ENCODE assay signal across 22 cellular contexts in genomic region chr10:98422182-98422581, GRCh38.
"Had no signal": no experiment of that assay in that cellular context is flagged by ENCODE, and none has a peak within 500 bp of the region (broad histone marks: within the 10 kb centered on the region; RNA-seq: fewer than 3 reads in every experiment).

No MANE protein-coding gene starts in this region.

- H3K4me1 Mint-ChIP-seq: memory B cell, naive B cell, nephron had no signal

- H3K4me1 ChIP-seq: lower lobe of right lung, psoas muscle, stomach, transverse colon had no signal

- H3K27me3 ChIP-seq: stomach, transverse colon had no signal

- DNase-seq: dermis blood vessel endothelial cell; glutamatergic neuron; left ventricle myocardium inferior; lower lobe of right lung; naive B cell; occipital lobe; psoas muscle; retina; stimulated activated CD4-positive, alpha-beta T cell treated with anti-CD3 and anti-CD28 coated beads, Interleukin-2, amount 100 ng/mL, for 24 hours; stimulated activated CD4-positive, alpha-beta T cell treated with anti-CD3 and anti-CD28 coated beads, Interleukin-4, amount 100 ng/mL, for 4 hours; stimulated activated naive CD4-positive, alpha-beta T cell; stomach; substantia nigra; transverse colon had no signal

- H3K9me3 ChIP-seq: left ventricle myocardium inferior, lower lobe of right lung, psoas muscle, stomach, thoracic aorta, transverse colon had no signal

- H3K27ac Mint-ChIP-seq: memory B cell, nephron had no signal

- H3K27ac ChIP-seq: left ventricle myocardium inferior, lower lobe of right lung, psoas muscle, skin epidermis, stomach, thoracic aorta, transverse colon had no signal

- H3K4me3 Mint-ChIP-seq: memory B cell, naive B cell, nephron had no signal

- H3K9me3 Mint-ChIP-seq: memory B cell, naive B cell, nephron had no signal

- ATAC-seq: esophagus mucosa, lower lobe of right lung, psoas muscle, sciatic nerve had no signal

- H3K4me3 ChIP-seq: left ventricle myocardium inferior, lower lobe of right lung, psoas muscle, skin epidermis, stomach, thoracic aorta, transverse colon had no signal

- H3K27me3 Mint-ChIP-seq: memory B cell, naive B cell had no signal

- FAIRE-seq: frontal cortex, keratinocyte had no signal
